In the genomic region with DNA sequence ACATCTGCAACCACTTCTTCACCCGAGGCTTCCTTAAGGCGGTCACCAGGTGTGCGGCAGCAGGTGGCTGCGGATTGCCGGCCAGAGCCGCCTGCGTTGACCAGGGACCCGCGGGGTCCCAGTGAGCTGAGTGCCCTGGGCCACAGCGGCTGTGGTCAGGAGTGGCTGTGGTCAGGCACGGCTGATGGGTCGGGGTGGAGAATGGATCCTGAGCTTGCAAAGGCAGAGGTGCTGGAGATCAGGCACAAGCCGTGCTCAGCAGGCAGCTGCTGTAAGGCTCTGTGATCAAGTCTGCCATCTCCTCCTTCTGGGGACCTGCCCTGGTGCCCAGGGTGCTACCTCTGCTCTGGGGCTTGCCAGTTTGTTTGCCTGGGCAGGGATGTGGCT, we compare ENCODE assay signal across 1 cellular context.
TF ChIP-seq lines count a peak whose summit lies in the region.

No MANE protein-coding gene starts in this region.

TF ChIP-seq in HCT116, 20 proteins besides CTCF, POLR2A, EP300 and RAD21 (continued from another document):
- TF ChIP-seq, protein P1, sequence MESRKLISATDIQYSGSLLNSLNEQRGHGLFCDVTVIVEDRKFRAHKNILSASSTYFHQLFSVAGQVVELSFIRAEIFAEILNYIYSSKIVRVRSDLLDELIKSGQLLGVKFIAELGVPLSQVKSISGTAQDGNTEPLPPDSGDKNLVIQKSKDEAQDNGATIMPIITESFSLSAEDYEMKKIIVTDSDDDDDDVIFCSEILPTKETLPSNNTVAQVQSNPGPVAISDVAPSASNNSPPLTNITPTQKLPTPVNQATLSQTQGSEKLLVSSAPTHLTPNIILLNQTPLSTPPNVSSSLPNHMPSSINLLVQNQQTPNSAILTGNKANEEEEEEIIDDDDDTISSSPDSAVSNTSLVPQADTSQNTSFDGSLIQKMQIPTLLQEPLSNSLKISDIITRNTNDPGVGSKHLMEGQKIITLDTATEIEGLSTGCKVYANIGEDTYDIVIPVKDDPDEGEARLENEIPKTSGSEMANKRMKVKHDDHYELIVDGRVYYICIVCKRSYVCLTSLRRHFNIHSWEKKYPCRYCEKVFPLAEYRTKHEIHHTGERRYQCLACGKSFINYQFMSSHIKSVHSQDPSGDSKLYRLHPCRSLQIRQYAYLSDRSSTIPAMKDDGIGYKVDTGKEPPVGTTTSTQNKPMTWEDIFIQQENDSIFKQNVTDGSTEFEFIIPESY (IDR thresholded peaks at IDR 0.05; ENCODE audit: extremely low read depth, insufficient replicate concordance, low read length) = no peak
- no peak for TF ChIP-seq ZFX (IDR thresholded peaks at IDR 0.05)
- no peak for TF ChIP-seq MAX (IDR thresholded peaks at IDR 0.05)
- TF ChIP-seq, protein P2, sequence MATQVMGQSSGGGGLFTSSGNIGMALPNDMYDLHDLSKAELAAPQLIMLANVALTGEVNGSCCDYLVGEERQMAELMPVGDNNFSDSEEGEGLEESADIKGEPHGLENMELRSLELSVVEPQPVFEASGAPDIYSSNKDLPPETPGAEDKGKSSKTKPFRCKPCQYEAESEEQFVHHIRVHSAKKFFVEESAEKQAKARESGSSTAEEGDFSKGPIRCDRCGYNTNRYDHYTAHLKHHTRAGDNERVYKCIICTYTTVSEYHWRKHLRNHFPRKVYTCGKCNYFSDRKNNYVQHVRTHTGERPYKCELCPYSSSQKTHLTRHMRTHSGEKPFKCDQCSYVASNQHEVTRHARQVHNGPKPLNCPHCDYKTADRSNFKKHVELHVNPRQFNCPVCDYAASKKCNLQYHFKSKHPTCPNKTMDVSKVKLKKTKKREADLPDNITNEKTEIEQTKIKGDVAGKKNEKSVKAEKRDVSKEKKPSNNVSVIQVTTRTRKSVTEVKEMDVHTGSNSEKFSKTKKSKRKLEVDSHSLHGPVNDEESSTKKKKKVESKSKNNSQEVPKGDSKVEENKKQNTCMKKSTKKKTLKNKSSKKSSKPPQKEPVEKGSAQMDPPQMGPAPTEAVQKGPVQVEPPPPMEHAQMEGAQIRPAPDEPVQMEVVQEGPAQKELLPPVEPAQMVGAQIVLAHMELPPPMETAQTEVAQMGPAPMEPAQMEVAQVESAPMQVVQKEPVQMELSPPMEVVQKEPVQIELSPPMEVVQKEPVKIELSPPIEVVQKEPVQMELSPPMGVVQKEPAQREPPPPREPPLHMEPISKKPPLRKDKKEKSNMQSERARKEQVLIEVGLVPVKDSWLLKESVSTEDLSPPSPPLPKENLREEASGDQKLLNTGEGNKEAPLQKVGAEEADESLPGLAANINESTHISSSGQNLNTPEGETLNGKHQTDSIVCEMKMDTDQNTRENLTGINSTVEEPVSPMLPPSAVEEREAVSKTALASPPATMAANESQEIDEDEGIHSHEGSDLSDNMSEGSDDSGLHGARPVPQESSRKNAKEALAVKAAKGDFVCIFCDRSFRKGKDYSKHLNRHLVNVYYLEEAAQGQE (IDR thresholded peaks at IDR 0.05; ENCODE audit: low read depth) = no peak
- TF ChIP-seq EGR1 (IDR thresholded peaks at IDR 0.05; ENCODE audit: low read depth) = no peak
- no peak for TF ChIP-seq EZH2 (IDR thresholded peaks at IDR 0.05)
